ENCODE assay signal across 18 cellular contexts in genomic region chr5:112940670-112941069, GRCh38. TPM values are rescaled to one million over a fixed set of nuclear protein-coding genes. Genes with fewer than 3 reads are reported as not detected.
A peak's percentile ranks its signal among the peaks of the same experiment; 100 is the strongest.
DNase-seq lines count a peak whose midpoint lies in the region; ATAC-seq, FAIRE-seq and TF ChIP-seq lines count a peak whose summit lies in the region.
"Had no signal": no experiment of that assay in that cellular context is flagged by ENCODE, and none has a peak within 500 bp of the region (broad histone marks: within the 10 kb centered on the region; RNA-seq: fewer than 3 reads in every experiment).

No MANE protein-coding gene starts in this region.

- H3K9ac ChIP-seq in BLaER1 (no peak overlapping the region), IMR-90 (ENCODE audit: low read depth, low read length) (no peak overlapping the region), K562 (ENCODE audit: insufficient read depth in 1 of 2, low read depth in 2 of 2, low read length in 2 of 2) (no peak overlapping the region), kidney (ENCODE audit: low read length in 2 of 2) (no peak overlapping the region)
- H3K9ac ChIP-seq: GM23248 had no signal

- no peak overlapping the region for H2AK5ac ChIP-seq in IMR-90 (ENCODE audit: low read depth, low read length)

- H3K9me3 ChIP-seq in BLaER1 (no peaks in the 10 kb centered on the region), IMR-90 (ENCODE audit: control insufficient read depth, insufficient read depth, low read length) (no peaks in the 10 kb centered on the region), K562 (replicated peaks; ENCODE audit: control insufficient read depth, insufficient read depth, low read depth, low read length) (no peaks in the 10 kb centered on the region), kidney (ENCODE audit: control insufficient read depth in 1 of 2, low read length in 2 of 2) (no peaks in the 10 kb centered on the region)
- H3K9me3 ChIP-seq: BE2C, Caco-2 had no signal

- H3K4ac ChIP-seq in IMR-90 (ENCODE audit: low read depth, low read length): no peak overlapping the region

- no peak for DNase-seq in IMR-90
- peak in 1 of 4 experiments; percentile 2 for DNase-seq in K562 (ENCODE audit: extremely low read depth in 1 of 4, low spot score in 3 of 4)
- no peak for DNase-seq in kidney
- DNase-seq in SW 1271 (lab: John Stamatoyannopoulos, UW): no peak
- DNase-seq in AML-193 (lab: John Stamatoyannopoulos, UW): no peak
- DNase-seq: BE2C; Caco-2; CD4-positive, CD25-positive, alpha-beta regulatory T cell; CD8-positive, alpha-beta T cell; DMS153; DND-41; GM23248; H9 had no signal

- H3K18ac ChIP-seq in IMR-90 (ENCODE audit: low read depth, low read length): no peak overlapping the region

- no peak overlapping the region for H3K56ac ChIP-seq in IMR-90 (ENCODE audit: extremely low read depth, insufficient read depth, low read length)

- peaks cover 9% of the 10 kb centered on the region for H3K4me1 ChIP-seq in BLaER1
- H3K4me1 ChIP-seq in IMR-90 (ENCODE audit: control insufficient read depth, insufficient read depth, low read length): no peaks in the 10 kb centered on the region
- H3K4me1 ChIP-seq in K562 (replicated peaks in 1 of 2; ENCODE audit: control insufficient read depth in 2 of 2, insufficient read depth in 2 of 2, low read length in 2 of 2): no peaks in the 10 kb centered on the region; a peak in 1 of 5 replicates
- H3K4me1 ChIP-seq in kidney (ENCODE audit: control insufficient read depth in 1 of 2, insufficient read depth in 1 of 2, low read depth in 1 of 2, low read length in 2 of 2): no peaks in the 10 kb centered on the region
- H3K4me1 ChIP-seq: BE2C, Caco-2 had no signal

- no peaks in the 10 kb centered on the region for H3K36me3 ChIP-seq in BLaER1
- H3K36me3 ChIP-seq in IMR-90 (ENCODE audit: control insufficient read depth, insufficient read depth, low read length): no peaks in the 10 kb centered on the region
- H3K36me3 ChIP-seq in K562 (ENCODE audit: control insufficient read depth, insufficient read depth, low read length): no peaks in the 10 kb centered on the region
- H3K36me3 ChIP-seq in kidney (ENCODE audit: control insufficient read depth in 1 of 2, insufficient read depth in 2 of 2, low read length in 2 of 2): no peaks in the 10 kb centered on the region
- H3K36me3 ChIP-seq: BE2C had no signal

- no peak for TF ChIP-seq CTCF in IMR-90 (conservative IDR thresholded peaks at IDR 0.05; ENCODE audit: low read depth, low read length)
- TF ChIP-seq CTCF in K562 (IDR thresholded peaks at IDR 0.05 in 2 of 3, conservative IDR thresholded peaks at IDR 0.05 in 1 of 3; ENCODE audit: insufficient read depth in 2 of 3, low read depth in 1 of 3, low read length in 3 of 3): no peak
- TF ChIP-seq CTCF in kidney (IDR thresholded peaks at IDR 0.05; ENCODE audit: borderline replicate concordance, extremely low read depth, insufficient read depth): no peak

- in situ Hi-C loops in IMR-90 (cut with MboI; ENCODE audit: low sequenced_read_pairs): no loop called here
- in situ Hi-C loops in K562 (cut with MboI): no loop called here

- no peak overlapping the region for H2BK120ac ChIP-seq in IMR-90 (ENCODE audit: low read depth, low read length)

- H3K9me1 ChIP-seq in IMR-90 (ENCODE audit: insufficient read depth, low read length) (no peaks in the 10 kb centered on the region), K562 (ENCODE audit: control insufficient read depth, insufficient read depth, low read length) (no peaks in the 10 kb centered on the region)

- H3K23ac ChIP-seq in IMR-90 (ENCODE audit: low read depth, low read length): no peak overlapping the region

- no peak overlapping the region for H2AK9ac ChIP-seq in IMR-90 (replicated peaks; ENCODE audit: low read depth, low read length, poor library complexity)

- dilution Hi-C loops in IMR-90 (cut with HindIII; ENCODE audit: low sequenced_read_pairs, unreplicated experiment): no loop called here

- no peaks in the 10 kb centered on the region for H3K27me3 ChIP-seq in BLaER1
- H3K27me3 ChIP-seq in IMR-90 (ENCODE audit: control insufficient read depth, insufficient read depth, low read length): peaks cover 2% of the 10 kb centered on the region; the same call in 1 of the 2 replicates
- H3K27me3 ChIP-seq in K562 (ENCODE audit: control insufficient read depth in 2 of 2, insufficient read depth in 2 of 2, low read length in 2 of 2): no peaks in the 10 kb centered on the region; a peak in 1 of 5 replicates
- H3K27me3 ChIP-seq: BE2C had no signal

- no peak overlapping the region for H2BK5ac ChIP-seq in IMR-90 (ENCODE audit: low read depth, low read length, poor library complexity, severe bottlenecking)

- no peak overlapping the region for H2BK20ac ChIP-seq in IMR-90 (ENCODE audit: low read depth, low read length)

- no peak for TF ChIP-seq RAD21 in IMR-90 (IDR thresholded peaks at IDR 0.05; ENCODE audit: low read length)
- TF ChIP-seq RAD21 in K562 (CRISPR knock-in tag; conservative IDR thresholded peaks at IDR 0.05 in 1 of 2, IDR thresholded peaks at IDR 0.05 in 1 of 2): no peak

- POLR2A ChIA-PET in IMR-90 (lab: Charles Lee; ENCODE audit: unreplicated experiment) (no interaction called here), K562 (lab: Yijun Ruan, JAX) (interaction anchor here (0.9 kb wide), 1 partner anchor 9 kb away, joined by 3 read pairs; no protein-coding TSS in a partner anchor)

- no peak overlapping the region for H4K8ac ChIP-seq in IMR-90 (ENCODE audit: low read depth in 2 of 2, low read length in 2 of 2)

- no peak for TF ChIP-seq EP300 in K562 (IDR thresholded peaks at IDR 0.05; ENCODE audit: low read length)

- BruUV-seq in IMR-90 (replicated peaks; lab: Mats Ljungman, UMichigan) (no TSS peak), K562 (replicated peaks; lab: Mats Ljungman, UMichigan) (no TSS peak)

- TF ChIP-seq POLR2A in IMR-90 (IDR thresholded peaks at IDR 0.05; ENCODE audit: low read depth, low read length): no peak
- TF ChIP-seq POLR2A in K562 (conservative IDR thresholded peaks at IDR 0.05): no peak

- CTCF ChIA-PET in IMR-90 (lab: Yijun Ruan, JAX) (no interaction called here), K562 (lab: Yijun Ruan, JAX; ENCODE audit: low intra/inter-chr PET ratio) (no interaction called here)

- no peaks in the 10 kb centered on the region for H3K79me1 ChIP-seq in IMR-90 (ENCODE audit: low read depth in 1 of 2, low read length in 2 of 2)

- no peak overlapping the region for H3K14ac ChIP-seq in IMR-90 (replicated peaks; ENCODE audit: low read depth, low read length)

- H3K79me2 ChIP-seq in K562 (ENCODE audit: control insufficient read depth, insufficient read depth, low read length): no peaks in the 10 kb centered on the region

- no peak overlapping the region for H4K5ac ChIP-seq in IMR-90 (ENCODE audit: low read depth, low read length)

- H3K4me3 ChIP-seq in BLaER1: no peak overlapping the region
- no peak overlapping the region for H3K4me3 ChIP-seq in IMR-90 (ENCODE audit: insufficient read depth, low read depth, low read length)
- no peak overlapping the region for H3K4me3 ChIP-seq in K562
- H3K4me3 ChIP-seq in kidney (ENCODE audit: low read length in 2 of 2): no peak overlapping the region
- H3K4me3 ChIP-seq: GM23248 had no signal

- intact Hi-C loops in IMR-90 (cut with micrococcal nuclease): no loop called here
- intact Hi-C loops in K562 (cut with micrococcal nuclease): no loop called here
- intact Hi-C loops in kidney (cut with DNase I): no loop called here

- H2BK15ac ChIP-seq in IMR-90 (ENCODE audit: low read depth, low read length): no peak overlapping the region

- no peak overlapping the region for H2AFZ ChIP-seq in IMR-90 (replicated peaks; ENCODE audit: low read length, poor library complexity)
- H2AFZ ChIP-seq in K562 (ENCODE audit: low read depth, low read length): no peak overlapping the region
- H2AFZ ChIP-seq: GM23248 had no signal

- ATAC-seq in IMR-90 (ENCODE audit: low read depth) (no peak), K562 (no peak; the same call in 2 of the 3 replicates)
- ATAC-seq: CD8-positive, alpha-beta T cell; HCT116 had no signal

- no peaks in the 10 kb centered on the region for H4K20me1 ChIP-seq in BLaER1
- H4K20me1 ChIP-seq in IMR-90 (ENCODE audit: insufficient read depth, low read length): no peaks in the 10 kb centered on the region
- no peaks in the 10 kb centered on the region for H4K20me1 ChIP-seq in K562 (replicated peaks; ENCODE audit: control insufficient read depth, insufficient read depth, low read length)

- FAIRE-seq in K562 (lab: Jason Lieb, UNC): no peak
- no peak for FAIRE-seq in kidney (lab: Jason Lieb, UNC)
- FAIRE-seq: G401.6, GM19239 had no signal

- H3K4me2 ChIP-seq in BLaER1 (peak overlapping the region; percentile 36), IMR-90 (ENCODE audit: low read depth, low read length) (no peak overlapping the region), K562 (ENCODE audit: insufficient read depth, low read length) (no peak overlapping the region)

- H3K27ac ChIP-seq in BLaER1 (no peak overlapping the region), IMR-90 (ENCODE audit: insufficient read depth, low read length) (no peak overlapping the region), K562 (ENCODE audit: extremely low read depth, low read depth, low read length) (no peak overlapping the region), kidney (ENCODE audit: low read depth in 2 of 2, low read length in 2 of 2) (no peak overlapping the region)
- H3K27ac ChIP-seq: C4-2B, GM23248 had no signal

- no CpG with 5 or more reads among the region's 2 CpGs for WGBS in IMR-90 (ENCODE audit: extremely low coverage in 2 of 2, insufficient read length in 1 of 2), 2 experiments
- whole genome bisulfite sequencing in K562 (ENCODE audit: insufficient coverage, low coverage, missing lambda C conversion rate): 33% methylated on average over 2 of the region's 2 CpGs

- H4K91ac ChIP-seq in IMR-90 (ENCODE audit: insufficient read depth, low read depth, low read length): no peak overlapping the region

RNA-seq across cellular contexts. Expression of gene REEP5, which starts 18.6 kb away (rescaled TPM):
- 49.3 and 70.3 TPM in 2 replicates for total RNA-seq in IMR-90 (2012; rRNA removed)
- 82.0 and 138 TPM in 2 replicates for polyA plus RNA-seq in IMR-90 (2012; rRNA removed)
- polyA plus RNA-seq in IMR-90 (2012; cell fraction: cytosol; rRNA removed): 66.1 and 66.5 TPM in 2 replicates
- polyA plus RNA-seq in IMR-90 (2012; cell fraction: nucleus; rRNA removed; ENCODE audit: low replicate concordance): 16.5 and 39.0 TPM in 2 replicates
- total RNA-seq in K562 (2011; cell fraction: chromatin; rRNA removed; ENCODE audit: low replicate concordance): 38.2 and 76.7 TPM in 2 replicates
- total RNA-seq in K562 (2011; cell fraction: nucleolus; rRNA removed): 120 and 131 TPM in 2 replicates
- 54.9 and 77.7 TPM in 2 replicates for total RNA-seq in K562 (2011; cell fraction: nucleoplasm; rRNA removed)
- 17.5 and 34.9 TPM in 2 replicates for total RNA-seq in K562 (2014; rRNA removed)
- total RNA-seq in K562 (2014; rRNA removed; fragmentation: Illumina TruSeq; extraction: Trizol): 17.3 and 17.4 TPM in 2 replicates
- total RNA-seq in K562 (2015; rRNA removed; fragmentation: Illumina TruSeq; extraction: Trizol): 13.8 and 14.7 TPM in 2 replicates
- total RNA-seq in K562 (2021): 36.3 and 39.2 TPM in 2 replicates
- 84.8 and 84.9 TPM in 2 replicates for polyA plus RNA-seq in K562 (2011; rRNA removed)
- polyA plus RNA-seq in K562 (2011; cell fraction: cytosol; rRNA removed): 66.6 and 67.4 TPM in 2 replicates
- polyA plus RNA-seq in K562 (2011; cell fraction: nucleus; rRNA removed): 43.3 and 49.6 TPM in 2 replicates
- 32.9 and 33.5 TPM in 2 replicates for polyA plus RNA-seq in K562 (2012)
- 25.3 and 30.4 TPM in 2 replicates for polyA plus RNA-seq in K562 (2014; fragmentation: Illumina TruSeq; extraction: Trizol)
- 100 to 1,000 TPM; 100 to 102 TPM for polyA plus RNA-seq in K562 (2014; fragmentation: Nextera tagmentation; extraction: Ambion mirVana)
- 36.0 and 58.0 TPM in 2 replicates for polyA plus RNA-seq in K562 (2014; rRNA removed)
- 50.5 and 69.1 TPM in 2 replicates for polyA minus RNA-seq in K562 (2011; rRNA and poly(A)+ RNA removed)
- polyA minus RNA-seq in K562 (2011; cell fraction: cytosol; rRNA and poly(A)+ RNA removed): 20.9 and 37.0 TPM in 2 replicates
- 19.0 and 31.1 TPM in 2 replicates for polyA minus RNA-seq in K562 (2011; cell fraction: nucleus; rRNA and poly(A)+ RNA removed)
- 132 TPM for total RNA-seq in kidney
- polyA plus RNA-seq in kidney (ENCODE audit: insufficient read depth, low read depth, low replicate concordance): 157 TPM

RNA-seq across cellular contexts. Expression of gene DCP2, which starts 35.9 kb away (rescaled TPM):
- total RNA-seq in IMR-90 (2012; rRNA removed) (18.6 and 30.6 TPM in 2 replicates), K562 (2014; rRNA removed) (71.8 and 75.6 TPM in 2 replicates), K562 (2014; rRNA removed; fragmentation: Illumina TruSeq; extraction: Trizol) (96.8 and 120 TPM in 2 replicates), K562 (2015; rRNA removed; fragmentation: Illumina TruSeq; extraction: Trizol) (69.4 and 76.0 TPM in 2 replicates), K562 (2021) (109 and 111 TPM in 2 replicates), kidney (43.0 TPM)
- polyA plus RNA-seq in IMR-90 (2012; rRNA removed) (6.2 and 6.9 TPM in 2 replicates), K562 (2011; rRNA removed) (22.8 and 40.4 TPM in 2 replicates), K562 (2014; fragmentation: Illumina TruSeq; extraction: Trizol) (41.4 and 46.7 TPM in 2 replicates), K562 (2014; fragmentation: Nextera tagmentation; extraction: Ambion mirVana) (10 to 100 TPM; 25.9 to 36.8 TPM), K562 (2014; rRNA removed) (25.9 and 38.0 TPM in 2 replicates), kidney (ENCODE audit: insufficient read depth, low read depth, low replicate concordance) (6.9 TPM)
- 1.2 and 3.6 TPM in 2 replicates for polyA plus RNA-seq in IMR-90 (2012; cell fraction: cytosol; rRNA removed)
- polyA plus RNA-seq in IMR-90 (2012; cell fraction: nucleus; rRNA removed; ENCODE audit: low replicate concordance): 3.2 and 4.9 TPM in 2 replicates
- total RNA-seq in K562 (2011; cell fraction: chromatin; rRNA removed; ENCODE audit: low replicate concordance): 114 and 176 TPM in 2 replicates
- 54.0 and 57.9 TPM in 2 replicates for total RNA-seq in K562 (2011; cell fraction: nucleolus; rRNA removed)
- 61.2 and 112 TPM in 2 replicates for total RNA-seq in K562 (2011; cell fraction: nucleoplasm; rRNA removed)
- 20.4 and 29.5 TPM in 2 replicates for polyA plus RNA-seq in K562 (2011; cell fraction: cytosol; rRNA removed)
- 26.7 and 36.5 TPM in 2 replicates for polyA plus RNA-seq in K562 (2011; cell fraction: nucleus; rRNA removed)
- polyA plus RNA-seq in K562 (2012): 24.0 and 28.2 TPM in 2 replicates
- 134 and 161 TPM in 2 replicates for polyA minus RNA-seq in K562 (2011; rRNA and poly(A)+ RNA removed)
- polyA minus RNA-seq in K562 (2011; cell fraction: cytosol; rRNA and poly(A)+ RNA removed): 33.9 and 43.4 TPM in 2 replicates
- 78.6 and 97.4 TPM in 2 replicates for polyA minus RNA-seq in K562 (2011; cell fraction: nucleus; rRNA and poly(A)+ RNA removed)
